Comparison of ENCODE assay signal across 1 cellular context in the genomic region with DNA sequence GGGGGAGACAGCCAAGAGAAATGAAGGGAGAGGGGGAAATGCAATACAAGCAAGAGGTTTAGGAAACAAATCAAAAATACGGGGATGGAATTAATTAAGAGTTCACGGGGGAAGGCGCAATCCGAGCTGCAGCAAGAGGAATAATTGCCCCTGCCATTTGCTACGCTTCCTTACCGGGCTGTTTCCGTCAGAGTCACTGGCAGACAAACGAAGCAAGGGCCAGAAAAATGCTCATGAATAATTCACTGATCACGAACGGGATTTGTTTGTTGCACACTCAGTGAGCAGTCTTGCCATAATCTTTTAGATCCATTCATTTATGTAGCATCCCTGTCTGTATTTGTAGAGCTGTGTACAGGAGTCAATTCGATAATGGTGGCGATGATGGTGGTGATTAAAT.
TF ChIP-seq lines count a peak whose summit lies in the region.

No MANE protein-coding gene starts in this region.

TF ChIP-seq in IMR-90, 13 proteins besides CTCF, POLR2A, EP300 and RAD21:
- no peak for TF ChIP-seq CHD1 (IDR thresholded peaks at IDR 0.05; ENCODE audit: low read depth, low read length)
